In the genomic region with DNA sequence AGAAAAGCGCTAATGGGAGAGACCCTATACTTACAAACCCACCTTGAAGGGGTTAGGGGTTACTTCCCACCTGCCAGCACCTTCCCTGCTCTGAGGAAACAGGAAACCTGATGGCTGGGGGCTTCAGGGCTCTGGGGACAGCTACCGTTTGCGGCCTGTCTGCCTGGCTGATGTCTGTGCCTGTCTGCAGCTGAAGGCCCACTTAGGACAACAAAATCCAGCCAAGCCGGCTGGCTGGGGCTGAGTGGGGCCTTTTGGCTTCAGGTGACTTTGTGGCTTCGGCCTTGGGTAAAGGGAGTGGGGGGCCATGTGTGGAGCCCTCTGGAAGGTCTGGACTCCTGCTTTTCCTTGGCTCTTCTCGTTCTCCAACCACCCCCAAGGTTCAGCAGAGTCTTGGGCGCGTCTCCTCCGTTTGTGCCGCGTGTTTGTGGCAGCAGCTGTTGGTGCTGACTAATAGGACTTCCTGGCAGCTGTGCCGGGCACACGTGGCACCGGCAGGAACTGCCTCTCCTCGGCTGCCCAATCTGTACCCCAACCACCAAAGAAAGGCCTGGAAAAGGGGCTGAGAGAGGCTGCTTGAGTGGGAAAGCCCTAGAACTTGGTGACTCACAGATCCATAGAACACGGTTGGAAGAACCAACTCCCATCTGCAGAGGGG, we compare ENCODE assay signal across 8 cellular contexts.
DNase-seq lines count a peak whose midpoint lies in the region; ATAC-seq and TF ChIP-seq lines count a peak whose summit lies in the region.

No MANE protein-coding gene starts in this region.

- no peaks in the 10 kb centered on the region for H3K27me3 Mint-ChIP-seq in chondrocyte (ENCODE audit: low read depth)

- DNase-seq in NOMO-1 treated with DMSO at 0.1 percent for 48 hours (lab: John Stamatoyannopoulos, UW; ENCODE audit: unreplicated experiment) (peak; percentile 20), NOMO-1 treated with dmso at 0.1 percent for 144 hours (lab: John Stamatoyannopoulos, UW; ENCODE audit: unreplicated experiment) (no peak), chondrocyte (ENCODE audit: low spot score) (no peak), occipital lobe (lab: John Stamatoyannopoulos, UW) (peak; percentile 47), NCI-H1105 (lab: John Stamatoyannopoulos, UW) (no peak)
- peak; percentile 41 for DNase-seq in activated CD4-positive, alpha-beta T cell treated with anti-CD3 and anti-CD28 coated beads for 1 hour

- TF ChIP-seq CTCF in chondrocyte (IDR thresholded peaks at IDR 0.05) = no peak

- H3K9me3 Mint-ChIP-seq in chondrocyte (ENCODE audit: low read depth) = no peaks in the 10 kb centered on the region

- ATAC-seq in HG03280 (IDR thresholded peaks at IDR 0.05; ENCODE audit: unreplicated experiment) = no peak
- no peak for ATAC-seq in HG02884 (IDR thresholded peaks at IDR 0.05; ENCODE audit: unreplicated experiment)

- H3K4me1 Mint-ChIP-seq in chondrocyte (ENCODE audit: low read depth) = peaks cover 75% of the 10 kb centered on the region

- H3K27ac Mint-ChIP-seq in chondrocyte (ENCODE audit: unreplicated experiment) = peak overlapping the region; percentile 83

- no peak overlapping the region for H3K4me3 Mint-ChIP-seq in chondrocyte (ENCODE audit: unreplicated experiment)

- no peaks in the 10 kb centered on the region for H3K36me3 Mint-ChIP-seq in chondrocyte (ENCODE audit: low read depth)

Comparison
In these comparisons a context has a peak if more than half of its experiments do, and no peak if none do; other contexts are left out.
1. DNase-seq: peak in NOMO-1 treated with DMSO at 0.1 percent for 48 hours (single experiment), activated CD4-positive, alpha-beta T cell treated with anti-CD3 and anti-CD28 coated beads for 1 hour (single experiment) and occipital lobe (single experiment); none in NOMO-1 treated with dmso at 0.1 percent for 144 hours (single experiment), chondrocyte (single experiment) and NCI-H1105 (single experiment).